12 cellular contexts compared by ENCODE assay signal in genomic region chr9:94178927-94179326, GRCh38.
DNase-seq lines count a peak whose midpoint lies in the region; ATAC-seq, FAIRE-seq and TF ChIP-seq lines count a peak whose summit lies in the region.
"Had no signal": no experiment of that assay in that cellular context is flagged by ENCODE, and none has a peak within 500 bp of the region (broad histone marks: within the 10 kb centered on the region; RNA-seq: fewer than 3 reads in every experiment).

No MANE protein-coding gene starts in this region.

- CTCF ChIA-PET in GM12878 (lab: Yijun Ruan, JAX) = no interaction called here

- no peak for DNase-seq in GM18507 (ENCODE audit: extremely low spot score, insufficient read length, low read depth)
- no peak for DNase-seq in GM12878 (ENCODE audit: low read depth, low spot score)
- no peak for DNase-seq in stimulated activated CD4-positive, alpha-beta T cell treated with anti-CD3 and anti-CD28 coated beads, Interleukin-15, amount 100 ng/mL, for 24 hours
- DNase-seq in urothelium cell line (ENCODE audit: low spot score) = no peak
- no peak for DNase-seq in omental fat pad (ENCODE audit: low spot score)
- DNase-seq in GM03348 (ENCODE audit: low spot score) = no peak
- DNase-seq: foreskin fibroblast, mesenchymal stem cell had no signal

- H3K4me3 ChIP-seq in GM12878 = no peak overlapping the region; the same call in 1 of the 2 replicates

- no TSS peak for BruUV-seq in GM12878 (replicated peaks; lab: Mats Ljungman, UMichigan)

- peaks cover 7% of the 10 kb centered on the region; the same call in 1 of the 2 replicates for H4K20me1 ChIP-seq in GM12878 (ENCODE audit: control insufficient read depth, insufficient read depth)

- no peak overlapping the region for H2AFZ ChIP-seq in GM12878 (ENCODE audit: control insufficient read depth, low read depth, low read length)

- intact Hi-C loops in GM12878 (cut with micrococcal nuclease; ENCODE audit: unreplicated experiment) = no loop called here

- peak overlapping the region; percentile 15; the same call in 1 of the 2 replicates for H3K27ac ChIP-seq in GM12878 (ENCODE audit: control insufficient read depth, insufficient read depth)

- peaks cover 9 to 22% of the 10 kb centered on the region in 2 experiments for H3K36me3 ChIP-seq in GM12878 (ENCODE audit: control insufficient read depth in 2 of 2, insufficient read depth in 2 of 2, low read length in 1 of 2)

- FAIRE-seq in GM18507 (lab: Jason Lieb, UNC) (peak; percentile 24), GM12878 (lab: Jason Lieb, UNC) (peak; percentile 61), urothelium cell line (lab: Jason Lieb, UNC) (no peak)
- FAIRE-seq: H1 had no signal

- H3K27me3 ChIP-seq in GM12878 (replicated peaks in 1 of 2; ENCODE audit: control insufficient read depth in 2 of 2, insufficient read depth in 2 of 2, low read length in 1 of 2) = no peaks in the 10 kb centered on the region

- H3K9me3 ChIP-seq in GM12878 (replicated peaks; ENCODE audit: control insufficient read depth, insufficient read depth, low read length) = no peaks in the 10 kb centered on the region

- POLR2A ChIA-PET in GM12878 (lab: Charles Lee) = interaction anchor here (1.2 kb wide), 1 partner anchor 11 kb away, joined by 3 read pairs; no protein-coding TSS in a partner anchor

- TF ChIP-seq CTCF in GM12878 (IDR thresholded peaks at IDR 0.05 in 2 of 3, conservative IDR thresholded peaks at IDR 0.05 in 1 of 3; ENCODE audit: control insufficient read depth in 2 of 3, extremely low read depth in 1 of 3, insufficient read depth in 1 of 3, low read depth in 3 of 3, low read length in 3 of 3) (no peak), omental fat pad (IDR thresholded peaks at IDR 0.05) (no peak)

- H3K4me1 ChIP-seq in GM12878 (ENCODE audit: control insufficient read depth, insufficient read depth, low read length) = peaks cover 56% of the 10 kb centered on the region

- H3K79me2 ChIP-seq in GM12878 (ENCODE audit: control insufficient read depth, insufficient read depth, low read length) = peaks cover 62% of the 10 kb centered on the region

- RAD21 ChIA-PET in GM12878 (lab: Charles Lee; ENCODE audit: unreplicated experiment) = interaction anchor here (1.0 kb wide), 1 partner anchor 11 kb away, joined by 4 read pairs; no protein-coding TSS in a partner anchor

- no peak overlapping the region for H3K9ac ChIP-seq in GM12878 (ENCODE audit: control insufficient read depth, insufficient read depth, low read length)

- peak overlapping the region; percentile 72; the same call in 1 of the 2 replicates for H3K4me2 ChIP-seq in GM12878 (ENCODE audit: control insufficient read depth, insufficient read depth)

- SMC1A ChIA-PET in GM12878 (lab: Charles Lee; ENCODE audit: uncharacterized antibody, unreplicated experiment) = interaction anchor here (1.0 to 1.4 kb wide), 2 partner anchors 11 to 35 kb away, joined by 3 to 7 read pairs; no protein-coding TSS in a partner anchor

- TF ChIP-seq RAD21 in GM12878 (IDR thresholded peaks at IDR 0.05; ENCODE audit: insufficient read depth, low read depth, low read length) = no peak

- peak; percentile 70 for ATAC-seq in GM19463 (IDR thresholded peaks at IDR 0.05; ENCODE audit: unreplicated experiment)
- ATAC-seq in HG03066 (IDR thresholded peaks at IDR 0.05; ENCODE audit: low read depth, unreplicated experiment) = peak; percentile 49
- peak; percentile 76 for ATAC-seq in GM12878
- no peak for ATAC-seq in omental fat pad (ENCODE audit: low FRiP score)
- ATAC-seq: Panc1 had no signal

- TF ChIP-seq EP300 in GM12878 (IDR thresholded peaks at IDR 0.05; ENCODE audit: borderline replicate concordance in 1 of 2, control insufficient read depth in 1 of 2, low read depth in 2 of 2, low read length in 2 of 2) = peak in 1 of 2 experiments; percentile 51; a peak in 1 of 4 replicates

- in situ Hi-C loops in GM12878 (cut with MboI) = no loop called here

- TF ChIP-seq POLR2A in GM12878 (IDR thresholded peaks at IDR 0.05; ENCODE audit: low read depth, low read length) = no peak

- 4% methylated on average over 2 of the region's 2 CpGs for WGBS in GM12878 (ENCODE audit: insufficient coverage, insufficient replicate concordance, low lambda C conversion rate, missing lambda C conversion rate)

TF ChIP-seq in GM12878, 131 proteins besides CTCF, POLR2A, EP300 and RAD21 (continues in another document):
- TF ChIP-seq SUZ12 (IDR thresholded peaks at IDR 0.05; ENCODE audit: unreplicated experiment) = no peak
- peak; percentile 69; the same call in 1 of the 2 replicates for TF ChIP-seq MXI1 (IDR thresholded peaks at IDR 0.05; ENCODE audit: low read depth, low read length)
- TF ChIP-seq SKIL (IDR thresholded peaks at IDR 0.05; ENCODE audit: low read depth, poor library complexity, severe bottlenecking) = peak; percentile 49
- TF ChIP-seq POLR2AphosphoS5 (IDR thresholded peaks at IDR 0.05; ENCODE audit: low read length) = no peak
- no peak for TF ChIP-seq CUX1 (IDR thresholded peaks at IDR 0.05; ENCODE audit: insufficient replicate concordance, low read depth, low read length)
- TF ChIP-seq NFYA (IDR thresholded peaks at IDR 0.05; ENCODE audit: borderline replicate concordance, low read depth, low read length) = no peak
- TF ChIP-seq CBX5 (IDR thresholded peaks at IDR 0.05; ENCODE audit: low read depth) = no peak
- TF ChIP-seq HDAC2 (IDR thresholded peaks at IDR 0.05) = no peak
- TF ChIP-seq ZNF274 (IDR thresholded peaks at IDR 0.05; ENCODE audit: insufficient read depth, insufficient read length) = no peak
- no peak for TF ChIP-seq ESRRA (IDR thresholded peaks at IDR 0.05; ENCODE audit: low read length)
- TF ChIP-seq IRF4 (IDR thresholded peaks at IDR 0.05; ENCODE audit: low read depth, low read length) = 0 out of 2 replicates have a peak, but pooled peaks have one; percentile 9
- TF ChIP-seq YY1 (IDR thresholded peaks at IDR 0.05; ENCODE audit: low read depth, low read length) = no peak
- peak; percentile 78 for TF ChIP-seq PKNOX1 (IDR thresholded peaks at IDR 0.05)
- TF ChIP-seq HCFC1 (IDR thresholded peaks at IDR 0.05; ENCODE audit: low read length) = no peak
